In the genomic region with DNA sequence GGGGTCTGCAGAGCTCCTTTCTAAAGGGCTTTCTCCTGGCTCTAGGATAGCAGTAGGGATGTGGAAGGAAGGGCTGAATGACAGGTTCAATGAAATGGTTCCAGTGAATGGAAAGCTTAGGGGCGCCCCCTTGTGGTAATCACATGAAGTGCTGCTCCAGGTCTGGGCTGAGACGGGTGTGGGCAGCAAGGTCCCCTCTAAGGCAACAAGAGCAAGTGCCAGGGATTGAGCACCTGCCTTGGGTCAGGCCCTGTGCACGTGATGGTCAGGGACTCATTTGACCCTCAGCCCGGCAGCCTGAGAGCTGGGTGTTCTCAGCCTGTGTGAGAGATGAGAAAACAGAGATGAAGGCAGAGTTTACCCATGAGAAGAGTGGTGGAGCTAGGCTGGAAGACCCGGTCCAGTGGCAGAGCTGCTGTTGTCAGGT, we compare ENCODE assay signal across 8 cellular contexts. TPM values are rescaled to one million over a fixed set of nuclear protein-coding genes. Genes with fewer than 3 reads are reported as not detected.
DNase-seq lines count a peak whose midpoint lies in the region; ATAC-seq and TF ChIP-seq lines count a peak whose summit lies in the region.

No MANE protein-coding gene starts in this region.

- RAD21 ChIA-PET in HCT116 (lab: Charles Lee; ENCODE audit: low non-redundant PET in 1 of 2, low total read pairs in 2 of 2, uncharacterized antibody in 2 of 2, unreplicated experiment in 2 of 2): interaction anchor here (1.1 to 1.3 kb wide), 2 partner anchors 86 to 292 kb away, joined by 3 read pairs; no protein-coding TSS in a partner anchor

- H3K36me3 ChIP-seq in HCT116 (ENCODE audit: control insufficient read depth in 1 of 2, insufficient read depth in 2 of 2, low read length in 2 of 2) (no peaks in the 10 kb centered on the region), Panc1 (ENCODE audit: control insufficient read depth, insufficient read depth, low read length) (no peaks in the 10 kb centered on the region), stomach (no peaks in the 10 kb centered on the region)

- intact Hi-C loops in HCT116 (cut with micrococcal nuclease) (loop anchor here (2.0 to 5.0 kb wide), 2 partner anchors 87 to 240 kb away; partner anchors contain the start of genes SCN11A and WDR48), Panc1 (cut with micrococcal nuclease; ENCODE audit: unreplicated experiment) (loop anchor here (10.0 kb wide), 1 partner anchor 83 kb away; no protein-coding TSS in a partner anchor), stomach (cut with DNase I; ENCODE audit: low total_unique reads) (loop anchor here (5.0 kb wide), 1 partner anchor 170 kb away; no protein-coding TSS in a partner anchor)

- H3K4me3 ChIP-seq in HCT116 (replicated peaks in 1 of 2; ENCODE audit: low read depth in 1 of 2, low read length in 2 of 2): no peak overlapping the region
- no peak overlapping the region for H3K4me3 ChIP-seq in Panc1 (ENCODE audit: low read depth in 2 of 2, low read length in 2 of 2)
- H3K4me3 ChIP-seq in stomach: no peak overlapping the region

- CTCF ChIA-PET in HCT116 (lab: Charles Lee): interaction anchor here (1.1 to 8.2 kb wide), 16 partner anchors 12 to 292 kb away, joined by 3 to 184 read pairs (median 4); partner anchors contain the start of genes CX3CR1, GORASP1 and TTC21A
- CTCF ChIA-PET in Panc1 (lab: Charles Lee): interaction anchor here (0.6 to 1.3 kb wide), 4 partner anchors 12 to 165 kb away, joined by 3 to 5 read pairs (median 4); no protein-coding TSS in a partner anchor

- peaks cover 52% of the 10 kb centered on the region for H3K4me1 Mint-ChIP-seq in activated T-cell treated with anti-CD3 and anti-CD28 coated beads, Interleukin-2, amount 50 U/mL, for 24 hours (ENCODE audit: low read depth)
- H3K4me1 Mint-ChIP-seq in nephron: peaks cover 4% of the 10 kb centered on the region

- no peaks in the 10 kb centered on the region for H3K36me3 Mint-ChIP-seq in activated T-cell treated with anti-CD3 and anti-CD28 coated beads, Interleukin-2, amount 50 U/mL, for 24 hours (ENCODE audit: low read depth)
- H3K36me3 Mint-ChIP-seq in nephron (ENCODE audit: low read depth): no peaks in the 10 kb centered on the region

- peak; percentile 75 to 95 (median 93) for TF ChIP-seq CTCF in HCT116 (IDR thresholded peaks at IDR 0.05 in 2 of 3, conservative IDR thresholded peaks at IDR 0.05 in 1 of 3; ENCODE audit: borderline replicate concordance in 1 of 3, insufficient read depth in 1 of 3, low read depth in 2 of 3, low read length in 2 of 3)
- TF ChIP-seq CTCF in Panc1 (IDR thresholded peaks at IDR 0.05): peak; percentile 90
- TF ChIP-seq CTCF in nephron (IDR thresholded peaks at IDR 0.05; ENCODE audit: unreplicated experiment in 3 of 3): peak; percentile 79 to 86 (median 81)
- TF ChIP-seq CTCF in stomach (IDR thresholded peaks at IDR 0.05): peak in 5 of 7 experiments; percentile 71 to 91 (median 90)

- H2AFZ ChIP-seq in HCT116 (ENCODE audit: low read depth, low read length, poor library complexity, severe bottlenecking): peak overlapping the region; percentile 57

- peak; percentile 63 for DNase-seq in Ammon's horn (ENCODE audit: low spot score)
- DNase-seq in HCT116 (ENCODE audit: low read depth, low spot score): peak; percentile 44
- no peak for DNase-seq in Panc1 (ENCODE audit: low read depth, low spot score)
- peak; percentile 85 for DNase-seq in activated T-cell treated with anti-CD3 and anti-CD28 coated beads, Interleukin-2, amount 50 U/mL, for 24 hours
- DNase-seq in fibroblast of gingiva (ENCODE audit: low read depth): peak; percentile 12
- DNase-seq in stomach: peak; percentile 73

- no peaks in the 10 kb centered on the region for H3K27me3 ChIP-seq in HCT116 (ENCODE audit: insufficient read depth, low read length)
- H3K27me3 ChIP-seq in Panc1 (ENCODE audit: control insufficient read depth, insufficient read depth, low read length): no peaks in the 10 kb centered on the region
- no peaks in the 10 kb centered on the region for H3K27me3 ChIP-seq in stomach

- H3K27ac ChIP-seq in HCT116 (ENCODE audit: low read depth, low read length) (no peak overlapping the region), Panc1 (ENCODE audit: low read length) (no peak overlapping the region), stomach (no peak overlapping the region)

- POLR2A ChIA-PET in HCT116 (lab: Charles Lee): no interaction called here
- POLR2A ChIA-PET in Panc1 (lab: Charles Lee): no interaction called here

- no peak overlapping the region for H3K9ac ChIP-seq in HCT116 (ENCODE audit: low read length)

- no peak overlapping the region for H3K4me2 ChIP-seq in HCT116 (ENCODE audit: low read length)

- H3K9me2 ChIP-seq in HCT116 (ENCODE audit: insufficient read depth): no peaks in the 10 kb centered on the region

- no peaks in the 10 kb centered on the region for H3K79me2 ChIP-seq in HCT116 (ENCODE audit: insufficient read depth, low read length)

- TF ChIP-seq POLR2A in HCT116 (IDR thresholded peaks at IDR 0.05; ENCODE audit: borderline replicate concordance, extremely low read depth, insufficient read depth, insufficient read length) (no peak), stomach (IDR thresholded peaks at IDR 0.05) (no peak)

- H3K27ac Mint-ChIP-seq in activated T-cell treated with anti-CD3 and anti-CD28 coated beads, Interleukin-2, amount 50 U/mL, for 24 hours: peak overlapping the region; percentile 73
- no peak overlapping the region for H3K27ac Mint-ChIP-seq in nephron

- BruUV-seq in HCT116 (replicated peaks; lab: Mats Ljungman, UMichigan): no TSS peak
- BruUV-seq in Panc1 (replicated peaks; lab: Mats Ljungman, UMichigan): no TSS peak

- no peak for TF ChIP-seq EP300 in stomach (IDR thresholded peaks at IDR 0.05)

- peak; percentile 75 for TF ChIP-seq RAD21 in HCT116 (IDR thresholded peaks at IDR 0.05; ENCODE audit: low read depth)

- H3K27me3 Mint-ChIP-seq in activated T-cell treated with anti-CD3 and anti-CD28 coated beads, Interleukin-2, amount 50 U/mL, for 24 hours: no peaks in the 10 kb centered on the region
- H3K27me3 Mint-ChIP-seq in nephron (ENCODE audit: low read depth): no peaks in the 10 kb centered on the region

- no peaks in the 10 kb centered on the region for H3K9me3 Mint-ChIP-seq in activated T-cell treated with anti-CD3 and anti-CD28 coated beads, Interleukin-2, amount 50 U/mL, for 24 hours
- H3K9me3 Mint-ChIP-seq in nephron: no peaks in the 10 kb centered on the region

- no peak overlapping the region for H3K4me3 Mint-ChIP-seq in activated T-cell treated with anti-CD3 and anti-CD28 coated beads, Interleukin-2, amount 50 U/mL, for 24 hours
- H3K4me3 Mint-ChIP-seq in nephron: no peak overlapping the region

- no peaks in the 10 kb centered on the region for H3K9me3 ChIP-seq in HCT116 (ENCODE audit: control insufficient read depth in 1 of 2, insufficient read depth in 1 of 2, low read depth in 1 of 2, low read length in 2 of 2)
- H3K9me3 ChIP-seq in Panc1 (ENCODE audit: control insufficient read depth, insufficient read depth, low read depth, low read length): no peaks in the 10 kb centered on the region
- H3K9me3 ChIP-seq in stomach: no peaks in the 10 kb centered on the region

- WGBS in stomach, 5 donors: 23 to 32% (median 29%) methylated on average over 5 of the region's 5 CpGs

- ATAC-seq in HCT116: peak; percentile 79
- peak; percentile 79 for ATAC-seq in Panc1
- ATAC-seq in GM21381 (IDR thresholded peaks at IDR 0.05; ENCODE audit: unreplicated experiment): no peak

- in situ Hi-C loops in Panc1 (cut with HindIII; ENCODE audit: low pct_unique_long_range_greater_than_20kb, low sequenced_read_pairs): no loop called here

- H3K4me1 ChIP-seq in HCT116 (ENCODE audit: control insufficient read depth in 1 of 2, insufficient read depth in 2 of 2, low read length in 2 of 2) (peaks cover 0 to 7% of the 10 kb centered on the region in 2 experiments; a peak in 1 of 4 replicates), Panc1 (ENCODE audit: control insufficient read depth, insufficient read depth, low read length) (no peaks in the 10 kb centered on the region), stomach (peaks cover 0 to 27% (median 25%) of the 10 kb centered on the region in 4 donors)

- H4K20me1 ChIP-seq in HCT116 (ENCODE audit: insufficient read depth): no peaks in the 10 kb centered on the region

TF ChIP-seq in HCT116, 20 proteins besides CTCF, POLR2A, EP300 and RAD21:
- peak; percentile 39 for TF ChIP-seq YY1 (IDR thresholded peaks at IDR 0.05; ENCODE audit: extremely low read depth, insufficient replicate concordance, low read depth, low read length)
- no peak for TF ChIP-seq ZNF274 (IDR thresholded peaks at IDR 0.05; ENCODE audit: low read depth, low read length)
- TF ChIP-seq SP1 (IDR thresholded peaks at IDR 0.05; ENCODE audit: low read depth): no peak
- TF ChIP-seq, protein P1, sequence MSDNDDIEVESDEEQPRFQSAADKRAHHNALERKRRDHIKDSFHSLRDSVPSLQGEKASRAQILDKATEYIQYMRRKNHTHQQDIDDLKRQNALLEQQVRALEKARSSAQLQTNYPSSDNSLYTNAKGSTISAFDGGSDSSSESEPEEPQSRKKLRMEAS (IDR thresholded peaks at IDR 0.05): no peak
- TF ChIP-seq ZBTB33 (IDR thresholded peaks at IDR 0.05; ENCODE audit: extremely low read depth, insufficient replicate concordance, low read length): no peak

RNA-seq across cellular contexts. Expression of gene CX3CR1, which starts 12.1 kb away (rescaled TPM):
- total RNA-seq in HCT116 (2021; ENCODE audit: unreplicated experiment) (0.10 TPM), Panc1 (2021; ENCODE audit: unreplicated experiment) (not detected), stomach (under 1 TPM in 2 of 5 donors, not detected in 3; 0.37 to 0.43 TPM)
- polyA plus RNA-seq in HCT116 (2012): 0.05 TPM in 1 of 2 replicates, not detected in the other
- polyA plus RNA-seq in Panc1 (2012; ENCODE audit: insufficient read length): not detected
- under 1 TPM in 2 of 3 donors, not detected in 1; 0.06 to 0.15 TPM for polyA plus RNA-seq in stomach

RNA-seq across cellular contexts. Expression of gene CCR8, which starts 37.6 kb away (rescaled TPM):
- total RNA-seq in HCT116 (2021; ENCODE audit: unreplicated experiment) (not detected), Panc1 (2021; ENCODE audit: unreplicated experiment) (not detected), stomach (not detected)
- polyA plus RNA-seq in HCT116 (2012): not detected in 2 replicates
- not detected for polyA plus RNA-seq in Panc1 (2012; ENCODE audit: insufficient read length)
- not detected for polyA plus RNA-seq in stomach
